In genomic region chr10:132944510-132944909, GRCh38 we compare ENCODE assay signal across 23 cellular contexts. TPM values are rescaled to one million over a fixed set of nuclear protein-coding genes. Genes with fewer than 3 reads are reported as not detected.
DNase-seq lines count a peak whose midpoint lies in the region; ATAC-seq lines count a peak whose summit lies in the region.
"Had no signal": no experiment of that assay in that cellular context is flagged by ENCODE, and none has a peak within 500 bp of the region (broad histone marks: within the 10 kb centered on the region; RNA-seq: fewer than 3 reads in every experiment).

No MANE protein-coding gene starts in this region.

- no CpG with 5 or more reads among the region's 18 CpGs for WGBS in neuronal stem cell (ENCODE audit: extremely low coverage in 2 of 2, insufficient read length in 2 of 2, insufficient replicate concordance in 1 of 2), 2 donors

- H2BK15ac ChIP-seq in neuronal stem cell (ENCODE audit: low read length), result no peak overlapping the region

- ATAC-seq in Right ventricle myocardium inferior (no peak), left cardiac atrium (no peak)
- ATAC-seq: A549, GM12878, HCT116 had no signal

- H3K36me3 ChIP-seq in neuronal stem cell (replicated peaks in 1 of 2; ENCODE audit: control insufficient read depth in 2 of 2, insufficient read depth in 2 of 2, low read length in 2 of 2), result no peaks in the 10 kb centered on the region

- H3K9me3 ChIP-seq in neuronal stem cell (replicated peaks in 1 of 2; ENCODE audit: control insufficient read depth in 2 of 2, insufficient read depth in 1 of 2, low read depth in 1 of 2, low read length in 2 of 2), result peaks cover 0 to 4% of the 10 kb centered on the region in 2 donors
- H3K9me3 ChIP-seq: A549 had no signal

- DNase-seq in Right ventricle myocardium inferior (ENCODE audit: missing footprints) (peak; percentile 13), left cardiac atrium (no peak), mesenteric fat pad (ENCODE audit: low spot score) (peak; percentile 88), neuronal stem cell (ENCODE audit: low spot score) (no peak), SK-N-DZ (ENCODE audit: low spot score) (no peak)
- no peak for DNase-seq in activated naive CD4-positive, alpha-beta T cell treated with anti-CD3 and anti-CD28 coated beads, Interleukin-2, amount 10 ng/mL, durations not matched to agents 7 days and 5 days
- DNase-seq in activated CD4-positive, alpha-beta memory T cell treated with anti-CD3 and anti-CD28 coated beads for 36 hours, result no peak
- DNase-seq: AML-193; C1 segment of cervical spinal cord; CD4-positive, alpha-beta memory T cell; COR-L47; KBM-7; MV-4-11; NCI-H1105; NCI-H146; NCI-H2029; NCI-H446; NCI-H524 treated with DMSO at 0.1 percent for 48 hours; NCI-H774 had no signal

- no peak overlapping the region for H3K23ac ChIP-seq in neuronal stem cell (ENCODE audit: low read depth, low read length, poor library complexity)

- no peaks in the 10 kb centered on the region for H3K79me1 ChIP-seq in neuronal stem cell (ENCODE audit: low read depth, low read length)

- CTCF ChIA-PET in activated naive CD4-positive, alpha-beta T cell treated with anti-CD3 and anti-CD28 coated beads, Interleukin-2, amount 10 ng/mL, durations not matched to agents 7 days and 5 days (lab: Charles Lee), result no interaction called here
- CTCF ChIA-PET in activated CD4-positive, alpha-beta memory T cell treated with anti-CD3 and anti-CD28 coated beads for 36 hours (lab: Charles Lee), result no interaction called here

- no peak overlapping the region for H3K18ac ChIP-seq in neuronal stem cell (ENCODE audit: low read length)

- H2AK5ac ChIP-seq in neuronal stem cell (ENCODE audit: low read depth, low read length), result no peak overlapping the region

- H3K4me3 ChIP-seq in neuronal stem cell (ENCODE audit: low read length in 2 of 2), result no peak overlapping the region
- H3K4me3 ChIP-seq: A549, GM12878 had no signal

- no peak overlapping the region for H3K27ac Mint-ChIP-seq in activated naive CD4-positive, alpha-beta T cell treated with anti-CD3 and anti-CD28 coated beads, Interleukin-2, amount 10 ng/mL, durations not matched to agents 7 days and 5 days
- no peak overlapping the region for H3K27ac Mint-ChIP-seq in activated CD4-positive, alpha-beta memory T cell treated with anti-CD3 and anti-CD28 coated beads for 36 hours
- H3K27ac Mint-ChIP-seq: CD4-positive, alpha-beta memory T cell had no signal

- no peak overlapping the region for H3K9ac ChIP-seq in neuronal stem cell (ENCODE audit: low read depth, low read length, poor library complexity)

- H3K4ac ChIP-seq in neuronal stem cell (ENCODE audit: low read length), result no peak overlapping the region

- H3K36me3 Mint-ChIP-seq in activated naive CD4-positive, alpha-beta T cell treated with anti-CD3 and anti-CD28 coated beads, Interleukin-2, amount 10 ng/mL, durations not matched to agents 7 days and 5 days, result no peaks in the 10 kb centered on the region
- no peaks in the 10 kb centered on the region for H3K36me3 Mint-ChIP-seq in activated CD4-positive, alpha-beta memory T cell treated with anti-CD3 and anti-CD28 coated beads for 36 hours
- H3K36me3 Mint-ChIP-seq: CD4-positive, alpha-beta memory T cell had no signal

- no peak overlapping the region for H3K4me2 ChIP-seq in neuronal stem cell (ENCODE audit: insufficient read depth, low read length, poor library complexity, severe bottlenecking)
- H3K4me2 ChIP-seq: A549 had no signal

- intact Hi-C loops in Right ventricle myocardium inferior (cut with DNase I), result no loop called here
- intact Hi-C loops in left cardiac atrium (cut with DNase I), result no loop called here
- intact Hi-C loops in activated CD4-positive, alpha-beta memory T cell treated with anti-CD3 and anti-CD28 coated beads for 36 hours (cut with micrococcal nuclease), result no loop called here

- H4K91ac ChIP-seq in neuronal stem cell (ENCODE audit: low read depth, low read length, poor library complexity), result no peak overlapping the region

- POLR2A ChIA-PET in activated CD4-positive, alpha-beta memory T cell treated with anti-CD3 and anti-CD28 coated beads for 36 hours (lab: Charles Lee), result no interaction called here

- H3K4me3 Mint-ChIP-seq in activated naive CD4-positive, alpha-beta T cell treated with anti-CD3 and anti-CD28 coated beads, Interleukin-2, amount 10 ng/mL, durations not matched to agents 7 days and 5 days, result no peak overlapping the region
- no peak overlapping the region for H3K4me3 Mint-ChIP-seq in activated CD4-positive, alpha-beta memory T cell treated with anti-CD3 and anti-CD28 coated beads for 36 hours

- H3K9me3 Mint-ChIP-seq in activated naive CD4-positive, alpha-beta T cell treated with anti-CD3 and anti-CD28 coated beads, Interleukin-2, amount 10 ng/mL, durations not matched to agents 7 days and 5 days, result peaks cover 2% of the 10 kb centered on the region
- H3K9me3 Mint-ChIP-seq in activated CD4-positive, alpha-beta memory T cell treated with anti-CD3 and anti-CD28 coated beads for 36 hours, result no peaks in the 10 kb centered on the region

- peaks cover 5 to 7% of the 10 kb centered on the region in 2 donors for H3K4me1 ChIP-seq in neuronal stem cell (ENCODE audit: control insufficient read depth in 2 of 2, insufficient read depth in 1 of 2, low read depth in 1 of 2, low read length in 2 of 2)
- H3K4me1 ChIP-seq: A549 had no signal

- no peak overlapping the region for H2AFZ ChIP-seq in neuronal stem cell (ENCODE audit: low read length)

- no peak overlapping the region for H3K14ac ChIP-seq in neuronal stem cell (ENCODE audit: low read length)

- H2BK120ac ChIP-seq in neuronal stem cell (ENCODE audit: low read depth, low read length), result no peak overlapping the region

- peaks cover 2% of the 10 kb centered on the region for H3K4me1 Mint-ChIP-seq in activated naive CD4-positive, alpha-beta T cell treated with anti-CD3 and anti-CD28 coated beads, Interleukin-2, amount 10 ng/mL, durations not matched to agents 7 days and 5 days
- peaks cover 11% of the 10 kb centered on the region for H3K4me1 Mint-ChIP-seq in activated CD4-positive, alpha-beta memory T cell treated with anti-CD3 and anti-CD28 coated beads for 36 hours (ENCODE audit: low read depth)

- no peak overlapping the region for H2BK12ac ChIP-seq in neuronal stem cell (ENCODE audit: low read length)

- H3K27me3 ChIP-seq in neuronal stem cell (ENCODE audit: control insufficient read depth in 3 of 3, insufficient read depth in 3 of 3, low read depth in 1 of 3, low read length in 3 of 3), result peaks cover 0 to 28% (median 0%) of the 10 kb centered on the region in 3 experiments

- H3K27ac ChIP-seq in neuronal stem cell (replicated peaks; ENCODE audit: low read length), result no peak overlapping the region
- H3K27ac ChIP-seq: A549 had no signal

- peak overlapping the region; percentile 39 for H2BK5ac ChIP-seq in neuronal stem cell (ENCODE audit: low read length)

- peaks cover 55% of the 10 kb centered on the region for H3K27me3 Mint-ChIP-seq in activated naive CD4-positive, alpha-beta T cell treated with anti-CD3 and anti-CD28 coated beads, Interleukin-2, amount 10 ng/mL, durations not matched to agents 7 days and 5 days
- peaks cover 36% of the 10 kb centered on the region for H3K27me3 Mint-ChIP-seq in activated CD4-positive, alpha-beta memory T cell treated with anti-CD3 and anti-CD28 coated beads for 36 hours

- H4K8ac ChIP-seq in neuronal stem cell (ENCODE audit: low read depth, low read length), result no peak overlapping the region

RNA-seq across cellular contexts. Expression of gene CFAP46, which starts 2.1 kb away (rescaled TPM):
- 0.57 TPM for total RNA-seq in Right ventricle myocardium inferior
- total RNA-seq in left cardiac atrium, result 1 to 10 TPM; 1.2 to 1.7 TPM
- total RNA-seq in mesenteric fat pad, result not detected
- polyA plus RNA-seq in neuronal stem cell (2013, experiment 1 of 2), result 1.5 TPM
- 1.4 TPM for polyA plus RNA-seq in neuronal stem cell (2013, experiment 2 of 2)
- polyA plus RNA-seq in SK-N-DZ (2014; cell fraction: cytosol; rRNA removed), result 0.02 and 0.08 TPM in 2 replicates
- not detected in 2 replicates for polyA plus RNA-seq in SK-N-DZ (2014; cell fraction: nucleus; rRNA removed)
- total RNA-seq in activated CD4-positive, alpha-beta memory T cell treated with anti-CD3 and anti-CD28 coated beads for 36 hours, result under 1 TPM in 1 of 2 experiments, not detected in 1; 0.07 TPM
- total RNA-seq: CD4-positive, alpha-beta memory T cell; GM12878; LHCN-M2 had no signal
- polyA plus RNA-seq: CD4-positive, alpha-beta memory T cell had no signal

Comparison
In these comparisons a context has a peak if more than half of its experiments do, and no peak if none do; other contexts are left out.
1. DNase-seq: peak in Right ventricle myocardium inferior (single experiment) and mesenteric fat pad (single experiment); none in left cardiac atrium (single experiment), neuronal stem cell (single experiment), activated naive CD4-positive, alpha-beta T cell treated with anti-CD3 and anti-CD28 coated beads, Interleukin-2, amount 10 ng/mL, durations not matched to agents 7 days and 5 days (single experiment), SK-N-DZ (single experiment) and activated CD4-positive, alpha-beta memory T cell treated with anti-CD3 and anti-CD28 coated beads for 36 hours (single experiment).